17 cellular contexts compared by ENCODE assay signal in the genomic region with DNA sequence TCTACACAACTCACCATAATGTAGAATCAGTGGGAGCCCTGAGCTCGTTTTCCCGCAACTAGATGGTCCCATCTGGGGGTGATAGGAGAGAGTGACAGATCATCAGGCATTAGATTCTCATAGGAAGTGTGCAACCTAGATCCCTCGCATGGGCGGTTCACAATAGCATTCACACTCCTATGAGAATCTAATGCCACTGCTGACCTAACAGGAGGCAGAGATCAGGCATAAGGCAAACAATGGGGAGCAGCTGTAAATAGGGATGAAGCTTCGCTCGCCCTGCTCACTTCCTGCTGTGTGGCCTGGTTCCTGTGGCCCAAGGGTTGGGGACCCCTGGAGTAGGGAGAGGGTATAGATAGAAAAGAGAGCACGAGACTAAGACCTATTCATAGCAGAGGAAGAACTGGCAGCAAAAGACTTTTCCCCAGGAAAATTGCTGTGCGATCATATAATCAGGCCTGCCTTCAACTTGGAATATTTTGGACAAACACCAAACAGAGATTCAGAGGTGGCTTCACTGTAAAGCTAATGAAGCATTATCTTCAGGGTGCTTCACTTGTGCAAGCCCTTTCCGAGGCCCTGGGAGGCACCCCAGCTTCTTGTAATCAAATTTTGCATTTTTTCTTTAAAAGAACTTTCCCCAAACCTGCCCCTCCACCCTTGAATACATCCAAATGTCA. TPM values are rescaled to one million over a fixed set of nuclear protein-coding genes. Genes with fewer than 3 reads are reported as not detected.
DNase-seq lines count a peak whose midpoint lies in the region; ATAC-seq and TF ChIP-seq lines count a peak whose summit lies in the region.
"Had no signal": no experiment of that assay in that cellular context is flagged by ENCODE, and none has a peak within 500 bp of the region (broad histone marks: within the 10 kb centered on the region; RNA-seq: fewer than 3 reads in every experiment).

No MANE protein-coding gene starts in this region.

- DNase-seq in spleen (no peak), OCI-M2 (lab: John Stamatoyannopoulos, UW; ENCODE audit: unreplicated experiment) (no peak), activated gamma-delta T cell treated with Interleukin-2 at 50 U/mL for 16 hours (no peak), aorta (no peak)
- DNase-seq: activated CD4-positive, alpha-beta memory T cell treated with anti-CD3 and anti-CD28 coated beads, Interleukin-2, amount 10 ng/mL, durations not matched to agents 7 days and 5 days; activated naive CD8-positive, alpha-beta T cell treated with anti-CD3 and anti-CD28 coated beads for 36 hours; activated T-cell treated with anti-CD3 and anti-CD28 coated beads, Interleukin-2, amount 50 U/mL, for 48 hours; CD4-positive, alpha-beta T cell; DMS53; NCI-H1694; NCI-H345; NK-92 treated with Interleukin-12 subunit alpha and Interleukin-12 subunit beta, amount 100 ng/mL, for 24 hours; WERI-Rb-1 had no signal

- ATAC-seq in HG03108 (IDR thresholded peaks at IDR 0.05; ENCODE audit: unreplicated experiment) (no peak), aorta (ENCODE audit: low FRiP score) (no peak)

- 80% methylated on average over 9 of the region's 9 CpGs for WGBS in liver
- 77 to 85% (median 77%) methylated on average over 9 of the region's 9 CpGs for WGBS in spleen, 5 donors
- WGBS in aorta, 2 donors = 90 to 98% methylated on average over 9 of the region's 9 CpGs

- H3K27me3 ChIP-seq in HUES48 (ENCODE audit: control insufficient read depth, insufficient read depth, low read length) (no peaks in the 10 kb centered on the region), liver (ENCODE audit: control insufficient read depth in 4 of 4, insufficient read depth in 4 of 4, low read length in 3 of 4) (no peaks in the 10 kb centered on the region), spleen (replicated peaks in 1 of 7) (no peaks in the 10 kb centered on the region), aorta (ENCODE audit: control insufficient read depth in 1 of 2, insufficient read depth in 2 of 2, low read length in 1 of 2) (no peaks in the 10 kb centered on the region)

- peaks cover 18% of the 10 kb centered on the region for H3K9me3 ChIP-seq in HUES48 (ENCODE audit: control insufficient read depth, insufficient read depth, low read length)
- H3K9me3 ChIP-seq in liver (ENCODE audit: control insufficient read depth in 4 of 4, low read length in 3 of 4) = no peaks in the 10 kb centered on the region
- peaks cover 0 to 3% (median 0%) of the 10 kb centered on the region in 8 donors for H3K9me3 ChIP-seq in spleen
- no peaks in the 10 kb centered on the region for H3K9me3 ChIP-seq in aorta (ENCODE audit: control insufficient read depth, low read length)

- H3K36me3 ChIP-seq in HUES48 (ENCODE audit: control insufficient read depth, insufficient read depth, low read length) (no peaks in the 10 kb centered on the region), liver (ENCODE audit: control insufficient read depth in 4 of 4, insufficient read depth in 3 of 4, low read depth in 1 of 4, low read length in 3 of 4) (no peaks in the 10 kb centered on the region), spleen (no peaks in the 10 kb centered on the region), aorta (ENCODE audit: control insufficient read depth in 1 of 2, insufficient read depth in 2 of 2, low read length in 1 of 2) (no peaks in the 10 kb centered on the region)
- H3K36me3 ChIP-seq: WERI-Rb-1 had no signal

- H3K9ac ChIP-seq in HUES48 (ENCODE audit: low read depth, low read length) (no peak overlapping the region), liver (ENCODE audit: low read depth in 1 of 2, low read length in 2 of 2) (no peak overlapping the region)

- TF ChIP-seq CTCF in liver (IDR thresholded peaks at IDR 0.05; ENCODE audit: low read depth, low read length, missing input control) = no peak
- TF ChIP-seq CTCF in spleen (IDR thresholded peaks at IDR 0.05 in 8 of 11, conservative IDR thresholded peaks at IDR 0.05 in 3 of 11) = no peak

- H3K4me3 ChIP-seq in HUES48 (ENCODE audit: low read depth, low read length) = no peak overlapping the region
- H3K4me3 ChIP-seq in liver (ENCODE audit: low read depth in 1 of 3, low read length in 3 of 3) = no peak overlapping the region
- H3K4me3 ChIP-seq in spleen = no peak overlapping the region
- H3K4me3 ChIP-seq in aorta (ENCODE audit: low read length in 2 of 2) = no peak overlapping the region

- no peak for TF ChIP-seq RAD21 in liver (IDR thresholded peaks at IDR 0.05)

- intact Hi-C loops in spleen (cut with DNase I; ENCODE audit: low total_unique reads) = no loop called here
- intact Hi-C loops in aorta (cut with DNase I) = no loop called here

- peaks cover 34% of the 10 kb centered on the region for H3K4me1 ChIP-seq in HUES48 (ENCODE audit: control insufficient read depth, insufficient read depth, low read length)
- peaks cover 18 to 47% (median 35%) of the 10 kb centered on the region in 4 donors for H3K4me1 ChIP-seq in liver (ENCODE audit: control insufficient read depth in 4 of 4, insufficient read depth in 4 of 4, low read length in 3 of 4)
- H3K4me1 ChIP-seq in spleen = peaks cover 0 to 45% (median 11%) of the 10 kb centered on the region in 6 donors
- peaks cover 0 to 3% of the 10 kb centered on the region in 2 donors for H3K4me1 ChIP-seq in aorta (ENCODE audit: control insufficient read depth in 1 of 2, insufficient read depth in 2 of 2, low read length in 2 of 2)

- H3K27ac ChIP-seq in HUES48 (ENCODE audit: low read depth, low read length) = peak overlapping the region; percentile 74
- peak overlapping the region; percentile 70 for H3K27ac ChIP-seq in angular gyrus (ENCODE audit: low read depth, low read length)
- peak overlapping the region; percentile 80 to 85 for H3K27ac ChIP-seq in liver (ENCODE audit: low read depth in 1 of 2, low read length in 2 of 2)
- peak overlapping the region; percentile 42 to 89 (median 74) for H3K27ac ChIP-seq in spleen
- H3K27ac ChIP-seq in aorta (ENCODE audit: low read depth in 1 of 2, low read length in 2 of 2) = no peak overlapping the region
- H3K27ac ChIP-seq: WERI-Rb-1 had no signal

- TF ChIP-seq POLR2A in spleen (IDR thresholded peaks at IDR 0.05) = no peak

TF ChIP-seq in liver, 16 proteins besides CTCF, POLR2A, EP300 and RAD21:
- TF ChIP-seq HNF4G (IDR thresholded peaks at IDR 0.05) = no peak
- no peak for TF ChIP-seq NR2F2 (IDR thresholded peaks at IDR 0.05)
- no peak for TF ChIP-seq FOXA2 (IDR thresholded peaks at IDR 0.05)
- no peak for TF ChIP-seq YY1 (IDR thresholded peaks at IDR 0.05)
- no peak for TF ChIP-seq HNF4A (conservative IDR thresholded peaks at IDR 0.05)
- no peak for TF ChIP-seq RXRA (IDR thresholded peaks at IDR 0.05)
- TF ChIP-seq, protein P1, sequence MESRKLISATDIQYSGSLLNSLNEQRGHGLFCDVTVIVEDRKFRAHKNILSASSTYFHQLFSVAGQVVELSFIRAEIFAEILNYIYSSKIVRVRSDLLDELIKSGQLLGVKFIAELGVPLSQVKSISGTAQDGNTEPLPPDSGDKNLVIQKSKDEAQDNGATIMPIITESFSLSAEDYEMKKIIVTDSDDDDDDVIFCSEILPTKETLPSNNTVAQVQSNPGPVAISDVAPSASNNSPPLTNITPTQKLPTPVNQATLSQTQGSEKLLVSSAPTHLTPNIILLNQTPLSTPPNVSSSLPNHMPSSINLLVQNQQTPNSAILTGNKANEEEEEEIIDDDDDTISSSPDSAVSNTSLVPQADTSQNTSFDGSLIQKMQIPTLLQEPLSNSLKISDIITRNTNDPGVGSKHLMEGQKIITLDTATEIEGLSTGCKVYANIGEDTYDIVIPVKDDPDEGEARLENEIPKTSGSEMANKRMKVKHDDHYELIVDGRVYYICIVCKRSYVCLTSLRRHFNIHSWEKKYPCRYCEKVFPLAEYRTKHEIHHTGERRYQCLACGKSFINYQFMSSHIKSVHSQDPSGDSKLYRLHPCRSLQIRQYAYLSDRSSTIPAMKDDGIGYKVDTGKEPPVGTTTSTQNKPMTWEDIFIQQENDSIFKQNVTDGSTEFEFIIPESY (IDR thresholded peaks at IDR 0.05) = no peak

RNA-seq across cellular contexts. Expression of a gene that starts 29.0 kb away (rescaled TPM):
- total RNA-seq in liver (100 to 1,000 TPM in 1 of 2 donors, 10 to 100 TPM in 1; 66.4 to 163 TPM), spleen (100 to 1,000 TPM in 1 of 7 donors, 10 to 100 TPM in 6; 62.0 to 100 (median 66.1) TPM), aorta (10 to 100 TPM; 50.0 to 52.8 TPM)
- polyA plus RNA-seq in liver (10 to 100 TPM; 21.0 to 25.1 TPM), spleen (10 to 100 TPM; 17.5 to 21.3 (median 19.0) TPM), aorta (10 to 100 TPM in 1 of 2 donors, 1 to 10 TPM in 1; 7.5 to 14.8 TPM)

Comparison
In these comparisons a context has a peak if more than half of its experiments do, and no peak if none do; other contexts are left out.
1. H3K27ac ChIP-seq: peak in HUES48 (single experiment), angular gyrus (single experiment), liver (2 of 2) and spleen (8 of 8); none in aorta (0 of 2).